15 cellular contexts compared by ENCODE assay signal in genomic region chr1:18794561-18794960, GRCh38.
A peak's percentile ranks its signal among the peaks of the same experiment; 100 is the strongest.
DNase-seq lines count a peak whose midpoint lies in the region; ATAC-seq and TF ChIP-seq lines count a peak whose summit lies in the region.
"Had no signal": no experiment of that assay in that cellular context is flagged by ENCODE, and none has a peak within 500 bp of the region (broad histone marks: within the 10 kb centered on the region; RNA-seq: fewer than 3 reads in every experiment).

No MANE protein-coding gene starts in this region.

- H3K36me3 ChIP-seq in NT2/D1 (ENCODE audit: insufficient read depth, insufficient read length, low read length), result no peaks in the 10 kb centered on the region
- H3K36me3 ChIP-seq: left lung, upper lobe of right lung had no signal

- H3K9ac ChIP-seq in NT2/D1 (ENCODE audit: insufficient read length, low read depth), result no peak overlapping the region

- no peak overlapping the region for H3K27ac ChIP-seq in foreskin keratinocyte
- H3K27ac ChIP-seq: left lung, upper lobe of right lung had no signal

- no peaks in the 10 kb centered on the region for H3K9me3 ChIP-seq in NT2/D1 (ENCODE audit: insufficient read depth, low read length)
- H3K9me3 ChIP-seq: upper lobe of right lung had no signal

- H3K4me3 ChIP-seq in NT2/D1 (ENCODE audit: insufficient read length, low read depth), result no peak overlapping the region
- H3K4me3 ChIP-seq: left lung, upper lobe of right lung had no signal

- DNase-seq in 8988T (peak; percentile 45), G401 (ENCODE audit: low spot score) (peak; percentile 5), NT2/D1 (ENCODE audit: low read depth, low spot score) (peak; percentile 48), foreskin keratinocyte (no peak), NCI-H2107 (lab: John Stamatoyannopoulos, UW) (no peak), ureter (ENCODE audit: low spot score) (no peak)
- DNase-seq in activated naive CD4-positive, alpha-beta T cell treated with anti-CD3 and anti-CD28 coated beads, Interleukin-2, amount 50 U/mL, for 16 hours, result no peak
- DNase-seq: activated B cell treated with CpG ODN at 0.5 μM for 24 hours; activated naive CD4-positive, alpha-beta T cell treated with anti-CD3 and anti-CD28 coated beads, Interleukin-2, amount 10 ng/mL, durations not matched to agents 7 days and 5 days; left lung; NCI-H1694; stimulated activated CD4-positive, alpha-beta T cell treated with anti-CD3 and anti-CD28 coated beads, Interleukin-2, amount 100 ng/mL, for 24 hours; SW 1271; upper lobe of right lung had no signal

- in situ Hi-C loops in G401 (cut with HindIII; ENCODE audit: low sequenced_read_pairs), result no loop called here

- ATAC-seq in foreskin keratinocyte (no peak), HG03432 (IDR thresholded peaks at IDR 0.05; ENCODE audit: unreplicated experiment) (no peak)
- ATAC-seq: left lung, upper lobe of right lung had no signal

- H3K27me3 ChIP-seq in NT2/D1 (ENCODE audit: insufficient read depth, insufficient read length), result no peaks in the 10 kb centered on the region
- peaks cover 46% of the 10 kb centered on the region for H3K27me3 ChIP-seq in foreskin keratinocyte

- TF ChIP-seq CTCF in foreskin keratinocyte (conservative IDR thresholded peaks at IDR 0.05), result peak; percentile 35

- H3K4me1 ChIP-seq in NT2/D1 (ENCODE audit: insufficient read depth, insufficient read length), result peaks cover 4% of the 10 kb centered on the region
- no peaks in the 10 kb centered on the region for H3K4me1 ChIP-seq in foreskin keratinocyte
- H3K4me1 ChIP-seq: left lung, upper lobe of right lung had no signal

Comparison
In these comparisons a context has a peak if more than half of its experiments do, and no peak if none do; other contexts are left out.
1. DNase-seq: peak in 8988T (single experiment), G401 (single experiment) and NT2/D1 (single experiment); none in foreskin keratinocyte (0 of 2), NCI-H2107 (single experiment), ureter (single experiment) and activated naive CD4-positive, alpha-beta T cell treated with anti-CD3 and anti-CD28 coated beads, Interleukin-2, amount 50 U/mL, for 16 hours (single experiment).